Comparison of ENCODE assay signal across 1 cellular context in the genomic region with DNA sequence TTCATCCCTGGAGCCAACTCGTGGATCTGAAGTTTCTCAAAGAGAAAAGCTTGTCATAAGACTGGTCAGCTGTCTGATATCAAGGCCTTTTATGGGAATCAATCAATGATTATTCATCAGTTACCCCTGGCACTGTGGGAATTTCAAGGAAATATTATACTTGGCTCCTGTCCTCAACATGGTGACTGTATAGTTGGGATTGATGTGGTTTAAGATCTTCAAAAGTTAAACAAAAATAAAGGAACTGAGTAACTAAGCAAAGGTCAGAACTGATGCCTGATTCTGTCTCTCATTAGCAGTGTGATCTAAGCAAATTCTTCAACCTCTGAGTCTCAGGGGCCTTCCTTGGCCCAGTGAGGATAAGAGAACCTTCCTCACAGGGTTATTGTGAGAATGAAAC.
TF ChIP-seq lines count a peak whose summit lies in the region.

No MANE protein-coding gene starts in this region.

TF ChIP-seq in GM12878, 131 proteins besides CTCF, POLR2A, EP300 and RAD21:
- TF ChIP-seq TBL1XR1 (IDR thresholded peaks at IDR 0.05; ENCODE audit: low read depth, low read length) (no peak), ZNF217 (IDR thresholded peaks at IDR 0.05) (no peak), SPI1 (IDR thresholded peaks at IDR 0.05; ENCODE audit: borderline replicate concordance, insufficient read depth, low read depth, low read length) (peak; percentile 32; the same call in 1 of the 2 replicates), MEF2B (IDR thresholded peaks at IDR 0.05; ENCODE audit: partially characterized antibody, poor library complexity, severe bottlenecking) (peak; percentile 39), SMARCA5 (IDR thresholded peaks at IDR 0.05) (no peak)
